In genomic region chr12:80320121-80320678, GRCh38 we compare ENCODE assay signal across 1 cellular context.
TF ChIP-seq lines count a peak whose summit lies in the region.

No MANE protein-coding gene starts in this region.

TF ChIP-seq in GM12878, 131 proteins besides CTCF, POLR2A, EP300 and RAD21:
- TF ChIP-seq ZBED1 (IDR thresholded peaks at IDR 0.05; ENCODE audit: borderline replicate concordance), result no peak
- TF ChIP-seq TAF1 (IDR thresholded peaks at IDR 0.05; ENCODE audit: borderline replicate concordance, low read depth, low read length), result no peak
- no peak for TF ChIP-seq SP1 (IDR thresholded peaks at IDR 0.05; ENCODE audit: low read depth, low read length)
- TF ChIP-seq BRCA1 (IDR thresholded peaks at IDR 0.05; ENCODE audit: low read depth, low read length), result no peak
- TF ChIP-seq IRF3 (IDR thresholded peaks at IDR 0.05), result no peak
- no peak for TF ChIP-seq STAT3 (IDR thresholded peaks at IDR 0.05; ENCODE audit: low read depth, low read length)
- TF ChIP-seq DPF2 (IDR thresholded peaks at IDR 0.05), result no peak
- TF ChIP-seq RB1 (IDR thresholded peaks at IDR 0.05; ENCODE audit: borderline replicate concordance), result no peak
- no peak for TF ChIP-seq CUX1 (IDR thresholded peaks at IDR 0.05; ENCODE audit: insufficient replicate concordance, low read depth, low read length)
- no peak for TF ChIP-seq TBL1XR1 (IDR thresholded peaks at IDR 0.05; ENCODE audit: low read depth, low read length)
- TF ChIP-seq HCFC1 (IDR thresholded peaks at IDR 0.05; ENCODE audit: low read length), result no peak
- TF ChIP-seq PKNOX1 (IDR thresholded peaks at IDR 0.05), result no peak
- TF ChIP-seq CHD2 (IDR thresholded peaks at IDR 0.05; ENCODE audit: borderline replicate concordance, low read depth, low read length), result no peak
- no peak for TF ChIP-seq PAX8 (IDR thresholded peaks at IDR 0.05)
- TF ChIP-seq SRF (IDR thresholded peaks at IDR 0.05; ENCODE audit: low read depth in 2 of 2, low read length in 2 of 2), result no peak
- TF ChIP-seq KAT2A (conservative IDR thresholded peaks at IDR 0.05; ENCODE audit: control insufficient read depth, low read depth, low read length), result no peak
- no peak for TF ChIP-seq MAX (IDR thresholded peaks at IDR 0.05; ENCODE audit: low read depth, low read length)
- no peak for TF ChIP-seq ZBTB4 (CRISPR knock-in tag; IDR thresholded peaks at IDR 0.05)
- no peak for TF ChIP-seq BACH1 (IDR thresholded peaks at IDR 0.05; ENCODE audit: borderline replicate concordance)
- no peak for TF ChIP-seq SMAD1 (IDR thresholded peaks at IDR 0.05; ENCODE audit: low read depth, partially characterized antibody)
